In genomic region chrX:120769576-120770341, GRCh38 we compare ENCODE assay signal across 8 cellular contexts.
DNase-seq lines count a peak whose midpoint lies in the region; ATAC-seq, FAIRE-seq and TF ChIP-seq lines count a peak whose summit lies in the region.

No MANE protein-coding gene starts in this region.

- H3K4me2 ChIP-seq in astrocyte (ENCODE audit: low read length), result no peak overlapping the region

- ATAC-seq in lower lobe of right lung (peak in 1 of 2 donors; percentile 18), GM21723 (IDR thresholded peaks at IDR 0.05; ENCODE audit: unreplicated experiment) (no peak)
- ATAC-seq in stimulated activated effector memory CD8-positive, alpha-beta T cell treated with anti-CD3 and anti-CD28 coated beads, Interleukin-12 subunit alpha, Interleukin-12 subunit beta, amount 100 ng/mL, for 72 hours, result no peak

- no peaks in the 10 kb centered on the region for H3K79me2 ChIP-seq in astrocyte (ENCODE audit: insufficient read depth, low read length)

- H3K9me3 ChIP-seq in astrocyte (ENCODE audit: insufficient read depth, low read depth, low read length) (no peaks in the 10 kb centered on the region), lower lobe of right lung (no peaks in the 10 kb centered on the region)

- H3K36me3 ChIP-seq in astrocyte (ENCODE audit: insufficient read depth, low read length) (no peaks in the 10 kb centered on the region), lower lobe of right lung (no peaks in the 10 kb centered on the region)

- H3K27ac ChIP-seq in astrocyte (ENCODE audit: low read depth, low read length) (no peak overlapping the region), lower lobe of right lung (no peak overlapping the region)

- peaks cover 4% of the 10 kb centered on the region for H3K4me1 ChIP-seq in astrocyte (ENCODE audit: insufficient read depth, low read length)
- no peaks in the 10 kb centered on the region for H3K4me1 ChIP-seq in lower lobe of right lung

- no peaks in the 10 kb centered on the region for H4K20me1 ChIP-seq in astrocyte (ENCODE audit: insufficient read depth, low read length)

- intact Hi-C loops in activated CD4-positive, alpha-beta T cell treated with anti-CD3 and anti-CD28 coated beads, Interleukin-2, amount 10 ng/mL, durations not matched to agents 24 days and 14 days (cut with micrococcal nuclease), result loop anchor here (1.0 kb wide), 1 partner anchor 271 kb away; no protein-coding TSS in a partner anchor
- intact Hi-C loops in lower lobe of right lung (cut with DNase I), result no loop called here

- no peak overlapping the region for H2AFZ ChIP-seq in astrocyte (ENCODE audit: low read depth, low read length)

- H3K36me3 Mint-ChIP-seq in activated CD4-positive, alpha-beta T cell treated with anti-CD3 and anti-CD28 coated beads, Interleukin-2, amount 10 ng/mL, durations not matched to agents 24 days and 14 days (ENCODE audit: low read depth), result no peaks in the 10 kb centered on the region
- no peaks in the 10 kb centered on the region for H3K36me3 Mint-ChIP-seq in astrocyte (ENCODE audit: low read depth, unreplicated experiment)
- H3K36me3 Mint-ChIP-seq in stimulated activated effector memory CD8-positive, alpha-beta T cell treated with anti-CD3 and anti-CD28 coated beads, Interleukin-12 subunit alpha, Interleukin-12 subunit beta, amount 100 ng/mL, for 72 hours, result no peaks in the 10 kb centered on the region

- no peaks in the 10 kb centered on the region for H3K4me1 Mint-ChIP-seq in activated CD4-positive, alpha-beta T cell treated with anti-CD3 and anti-CD28 coated beads, Interleukin-2, amount 10 ng/mL, durations not matched to agents 24 days and 14 days
- H3K4me1 Mint-ChIP-seq in astrocyte (ENCODE audit: low read depth, unreplicated experiment), result peaks cover 1% of the 10 kb centered on the region
- H3K4me1 Mint-ChIP-seq in stimulated activated effector memory CD8-positive, alpha-beta T cell treated with anti-CD3 and anti-CD28 coated beads, Interleukin-12 subunit alpha, Interleukin-12 subunit beta, amount 100 ng/mL, for 72 hours, result no peaks in the 10 kb centered on the region

- peak; percentile 97 for FAIRE-seq in astrocyte (lab: Jason Lieb, UNC)

- no peak overlapping the region for H3K4me3 Mint-ChIP-seq in activated CD4-positive, alpha-beta T cell treated with anti-CD3 and anti-CD28 coated beads, Interleukin-2, amount 10 ng/mL, durations not matched to agents 24 days and 14 days
- H3K4me3 Mint-ChIP-seq in astrocyte (ENCODE audit: unreplicated experiment), result no peak overlapping the region
- H3K4me3 Mint-ChIP-seq in stimulated activated effector memory CD8-positive, alpha-beta T cell treated with anti-CD3 and anti-CD28 coated beads, Interleukin-12 subunit alpha, Interleukin-12 subunit beta, amount 100 ng/mL, for 72 hours, result no peak overlapping the region

- TF ChIP-seq CTCF in astrocyte (IDR thresholded peaks at IDR 0.05; ENCODE audit: insufficient read depth, low read depth, low read length) (no peak), lower lobe of right lung (IDR thresholded peaks at IDR 0.05) (peak; percentile 9)

- no peaks in the 10 kb centered on the region for H3K9me3 Mint-ChIP-seq in activated CD4-positive, alpha-beta T cell treated with anti-CD3 and anti-CD28 coated beads, Interleukin-2, amount 10 ng/mL, durations not matched to agents 24 days and 14 days
- H3K9me3 Mint-ChIP-seq in astrocyte (ENCODE audit: unreplicated experiment), result no peaks in the 10 kb centered on the region
- H3K9me3 Mint-ChIP-seq in stimulated activated effector memory CD8-positive, alpha-beta T cell treated with anti-CD3 and anti-CD28 coated beads, Interleukin-12 subunit alpha, Interleukin-12 subunit beta, amount 100 ng/mL, for 72 hours, result no peaks in the 10 kb centered on the region

- no peak overlapping the region for H3K27ac Mint-ChIP-seq in activated CD4-positive, alpha-beta T cell treated with anti-CD3 and anti-CD28 coated beads, Interleukin-2, amount 10 ng/mL, durations not matched to agents 24 days and 14 days
- no peak overlapping the region for H3K27ac Mint-ChIP-seq in astrocyte (ENCODE audit: unreplicated experiment)
- no peak overlapping the region for H3K27ac Mint-ChIP-seq in stimulated activated effector memory CD8-positive, alpha-beta T cell treated with anti-CD3 and anti-CD28 coated beads, Interleukin-12 subunit alpha, Interleukin-12 subunit beta, amount 100 ng/mL, for 72 hours

- no peaks in the 10 kb centered on the region for H3K27me3 ChIP-seq in astrocyte (ENCODE audit: insufficient read depth, low read length)
- no peaks in the 10 kb centered on the region for H3K27me3 ChIP-seq in lower lobe of right lung (ENCODE audit: low read depth)

- H3K27me3 Mint-ChIP-seq in activated CD4-positive, alpha-beta T cell treated with anti-CD3 and anti-CD28 coated beads, Interleukin-2, amount 10 ng/mL, durations not matched to agents 24 days and 14 days, result no peaks in the 10 kb centered on the region
- no peaks in the 10 kb centered on the region for H3K27me3 Mint-ChIP-seq in astrocyte (ENCODE audit: low read depth, unreplicated experiment)

- no peak overlapping the region for H3K9ac ChIP-seq in astrocyte (ENCODE audit: low read length)

- no peak overlapping the region for H3K4me3 ChIP-seq in astrocyte (ENCODE audit: insufficient read depth, low read depth, low read length)
- no peak overlapping the region for H3K4me3 ChIP-seq in lower lobe of right lung

- DNase-seq in activated CD4-positive, alpha-beta T cell treated with anti-CD3 and anti-CD28 coated beads, Interleukin-2, amount 10 ng/mL, durations not matched to agents 24 days and 14 days, result peak; percentile 66
- no peak for DNase-seq in activated CD4-positive, alpha-beta T cell treated with anti-CD3 and anti-CD28 coated beads for 4 hours
- DNase-seq in NCI-H1092 treated with DMSO at 0.1 percent for 48 hours (lab: John Stamatoyannopoulos, UW), result peak; percentile 59
- DNase-seq in astrocyte (ENCODE audit: low read depth), result peak; percentile 49
- no peak for DNase-seq in lower lobe of right lung
- no peak for DNase-seq in stimulated activated effector memory CD8-positive, alpha-beta T cell treated with anti-CD3 and anti-CD28 coated beads, Interleukin-12 subunit alpha, Interleukin-12 subunit beta, amount 100 ng/mL, for 72 hours (ENCODE audit: low spot score in 2 of 2)
- DNase-seq in ureter (ENCODE audit: low spot score), result no peak

Comparison
In these comparisons a context has a peak if more than half of its experiments do, and no peak if none do; other contexts are left out.
1. DNase-seq: peak in activated CD4-positive, alpha-beta T cell treated with anti-CD3 and anti-CD28 coated beads, Interleukin-2, amount 10 ng/mL, durations not matched to agents 24 days and 14 days (single experiment), NCI-H1092 treated with DMSO at 0.1 percent for 48 hours (single experiment) and astrocyte (single experiment); none in activated CD4-positive, alpha-beta T cell treated with anti-CD3 and anti-CD28 coated beads for 4 hours (0 of 2), lower lobe of right lung (single experiment), stimulated activated effector memory CD8-positive, alpha-beta T cell treated with anti-CD3 and anti-CD28 coated beads, Interleukin-12 subunit alpha, Interleukin-12 subunit beta, amount 100 ng/mL, for 72 hours (0 of 2) and ureter (single experiment).